ENCODE assay signal across 17 cellular contexts in genomic region chr12:25988505-25988904, GRCh38. TPM values are rescaled to one million over a fixed set of nuclear protein-coding genes. Genes with fewer than 3 reads are reported as not detected.
A peak's percentile ranks its signal among the peaks of the same experiment; 100 is the strongest.
DNase-seq lines count a peak whose midpoint lies in the region; ATAC-seq, FAIRE-seq and TF ChIP-seq lines count a peak whose summit lies in the region.
"Had no signal": no experiment of that assay in that cellular context is flagged by ENCODE, and none has a peak within 500 bp of the region (broad histone marks: within the 10 kb centered on the region; RNA-seq: fewer than 3 reads in every experiment).

No MANE protein-coding gene starts in this region.

- H4K20me1 ChIP-seq in GM23338 (replicated peaks; ENCODE audit: insufficient read depth): 0 out of 2 replicates have a peak, but pooled peaks cover 5% of the 10 kb centered on the region
- H4K20me1 ChIP-seq: BLaER1 treated with 17β-estradiol and CSF1 and Interleukin-3, amounts not matched to agents 10 nM and 100 nM had no signal

- no peaks in the 10 kb centered on the region for H3K9me2 ChIP-seq in GM23338 (ENCODE audit: insufficient read depth)

- H2AK5ac ChIP-seq in mesenchymal stem cell (ENCODE audit: low read length, severe bottlenecking): no peak overlapping the region

- H3K4me2 ChIP-seq in GM23338 (no peak overlapping the region), mesenchymal stem cell (ENCODE audit: low read length, poor library complexity, severe bottlenecking) (no peak overlapping the region)
- H3K4me2 ChIP-seq: BLaER1 treated with 17β-estradiol and CSF1 and Interleukin-3, amounts not matched to agents 10 nM and 100 nM had no signal

- H2AFZ ChIP-seq in GM23338 (no peak overlapping the region), mesenchymal stem cell (ENCODE audit: low read depth, low read length) (no peak overlapping the region)

- H3K79me2 ChIP-seq in GM23338 (replicated peaks; ENCODE audit: insufficient read depth): peaks cover 100% of the 10 kb centered on the region

- H3K4me1 Mint-ChIP-seq in GM23338: peaks cover 60% of the 10 kb centered on the region
- H3K4me1 Mint-ChIP-seq in nephron progenitor cell: peaks cover 50% of the 10 kb centered on the region
- H3K4me1 Mint-ChIP-seq: CD4-positive, CD25-positive, alpha-beta regulatory T cell had no signal

- H3K23ac ChIP-seq in mesenchymal stem cell (ENCODE audit: low read length in 2 of 2): no peak overlapping the region

- FAIRE-seq in D721Med (lab: Jason Lieb, UNC): no peak
- FAIRE-seq: GM18507, H54 had no signal

- H3K79me1 ChIP-seq in mesenchymal stem cell (replicated peaks; ENCODE audit: low read length, poor library complexity, severe bottlenecking): peaks cover 21% of the 10 kb centered on the region

- H3K4me3 ChIP-seq in GM23338: no peak overlapping the region
- H3K4me3 ChIP-seq in mesenchymal stem cell (ENCODE audit: insufficient read depth in 1 of 2, low read depth in 1 of 2, low read length in 2 of 2): no peak overlapping the region
- no peak overlapping the region for H3K4me3 ChIP-seq in brain microvascular endothelial cell (ENCODE audit: low read depth, low read length)
- H3K4me3 ChIP-seq: BLaER1 treated with 17β-estradiol and CSF1 and Interleukin-3, amounts not matched to agents 10 nM and 100 nM had no signal

- no peak overlapping the region for H3K27ac ChIP-seq in GM23338 (ENCODE audit: low read depth)
- H3K27ac ChIP-seq in mesenchymal stem cell (ENCODE audit: low read length, poor library complexity, severe bottlenecking): no peak overlapping the region
- H3K27ac ChIP-seq in brain microvascular endothelial cell: no peak overlapping the region
- H3K27ac ChIP-seq: BLaER1 treated with 17β-estradiol and CSF1 and Interleukin-3, amounts not matched to agents 10 nM and 100 nM had no signal

- ATAC-seq in GM23338: no peak
- ATAC-seq: HCT116 had no signal

- no CpG with 5 or more reads among the region's 2 CpGs for WGBS in mesenchymal stem cell

- H3K18ac ChIP-seq in mesenchymal stem cell (ENCODE audit: low read depth in 1 of 2, low read length in 2 of 2): no peak overlapping the region

- no peak for DNase-seq in GM23338 (ENCODE audit: low spot score)
- DNase-seq in dermis microvascular lymphatic vessel endothelial cell (ENCODE audit: low read depth in 2 of 2): peak; percentile 61 to 73
- no peak for DNase-seq in mesenchymal stem cell
- no peak for DNase-seq in nephron progenitor cell
- no peak for DNase-seq in D721Med (ENCODE audit: insufficient read length, low spot score)
- no peak for DNase-seq in NCI-H1436 treated with DMSO at 0.1 percent for 48 hours (lab: John Stamatoyannopoulos, UW)
- no peak for DNase-seq in brain microvascular endothelial cell
- no peak for DNase-seq in GM13977 (ENCODE audit: low spot score)
- DNase-seq: 8988T; ACHN; CD4-positive, CD25-positive, alpha-beta regulatory T cell; DMS 273 treated with DMSO at 0.1 percent for 48 hours had no signal

- H3K9me3 ChIP-seq in mesenchymal stem cell (ENCODE audit: control insufficient read depth, low read length): no peaks in the 10 kb centered on the region
- H3K9me3 ChIP-seq: BLaER1 treated with 17β-estradiol and CSF1 and Interleukin-3, amounts not matched to agents 10 nM and 100 nM had no signal

- H3K27ac Mint-ChIP-seq in GM23338: peak overlapping the region; percentile 89; the same call in 1 of the 2 replicates
- H3K27ac Mint-ChIP-seq in nephron progenitor cell: peak overlapping the region; percentile 84
- H3K27ac Mint-ChIP-seq: CD4-positive, CD25-positive, alpha-beta regulatory T cell had no signal

- H3K9ac ChIP-seq in mesenchymal stem cell (ENCODE audit: low read length): peak overlapping the region; percentile 20
- H3K9ac ChIP-seq: BLaER1 treated with 17β-estradiol and CSF1 and Interleukin-3, amounts not matched to agents 10 nM and 100 nM had no signal

- TF ChIP-seq CTCF in GM23338 (conservative IDR thresholded peaks at IDR 0.05; ENCODE audit: low read depth in 2 of 2) (no peak), nephron progenitor cell (IDR thresholded peaks at IDR 0.05) (no peak), D721Med (IDR thresholded peaks at IDR 0.05; ENCODE audit: insufficient read depth, missing control alignments) (no peak), brain microvascular endothelial cell (IDR thresholded peaks at IDR 0.05; ENCODE audit: low read depth, low read length, missing control alignments) (no peak), GM13977 (IDR thresholded peaks at IDR 0.05; ENCODE audit: extremely low read depth, insufficient read depth, missing control alignments) (no peak)

- H2BK15ac ChIP-seq in mesenchymal stem cell (ENCODE audit: low read depth, poor library complexity, severe bottlenecking): no peak overlapping the region

- no peak overlapping the region for H2BK120ac ChIP-seq in mesenchymal stem cell (ENCODE audit: low read depth, low read length)

- in situ Hi-C loops in brain microvascular endothelial cell (cut with HindIII; ENCODE audit: low pct_ligation_motif_present, low sequenced_read_pairs): no loop called here
- in situ Hi-C loops in GM13977 (cut with MboI; ENCODE audit: low pct_unique_long_range_greater_than_20kb, low sequenced_read_pairs, unreplicated experiment): no loop called here

- H3K4me1 ChIP-seq in GM23338 (ENCODE audit: insufficient read depth) (peaks cover 35% of the 10 kb centered on the region), mesenchymal stem cell (ENCODE audit: control insufficient read depth, insufficient read depth, low read depth, low read length) (peaks cover 8% of the 10 kb centered on the region)
- H3K4me1 ChIP-seq: BLaER1 treated with 17β-estradiol and CSF1 and Interleukin-3, amounts not matched to agents 10 nM and 100 nM had no signal

- no peaks in the 10 kb centered on the region for H3K36me3 ChIP-seq in GM23338 (ENCODE audit: insufficient read depth)
- peaks cover 0 to 27% of the 10 kb centered on the region in 2 experiments for H3K36me3 ChIP-seq in mesenchymal stem cell (ENCODE audit: control insufficient read depth in 1 of 2, insufficient read depth in 2 of 2, low read depth in 1 of 2, low read length in 2 of 2)
- no peaks in the 10 kb centered on the region for H3K36me3 ChIP-seq in brain microvascular endothelial cell (replicated peaks)
- H3K36me3 ChIP-seq: BLaER1 treated with 17β-estradiol and CSF1 and Interleukin-3, amounts not matched to agents 10 nM and 100 nM had no signal

- H3K36me3 Mint-ChIP-seq in GM23338 (ENCODE audit: low read depth) (no peaks in the 10 kb centered on the region), nephron progenitor cell (ENCODE audit: low read depth) (no peaks in the 10 kb centered on the region)
- H3K36me3 Mint-ChIP-seq: CD4-positive, CD25-positive, alpha-beta regulatory T cell had no signal

- H3K27me3 Mint-ChIP-seq in GM23338 (ENCODE audit: insufficient read depth, low read depth, poor library complexity) (peaks cover 4% of the 10 kb centered on the region), nephron progenitor cell (ENCODE audit: low read depth, poor library complexity) (no peaks in the 10 kb centered on the region)
- H3K27me3 Mint-ChIP-seq: CD4-positive, CD25-positive, alpha-beta regulatory T cell had no signal

- H3K4ac ChIP-seq in mesenchymal stem cell (ENCODE audit: low read depth in 1 of 2, low read length in 2 of 2): no peak overlapping the region

- H2BK12ac ChIP-seq in mesenchymal stem cell (ENCODE audit: low read length in 2 of 2): no peak overlapping the region

- no peak overlapping the region for H4K8ac ChIP-seq in mesenchymal stem cell (ENCODE audit: low read length)

- H3K4me3 Mint-ChIP-seq in GM23338 (no peak overlapping the region), nephron progenitor cell (no peak overlapping the region)
- H3K4me3 Mint-ChIP-seq: CD4-positive, CD25-positive, alpha-beta regulatory T cell had no signal

- no peak overlapping the region for H3K14ac ChIP-seq in mesenchymal stem cell (ENCODE audit: low read length in 2 of 2)

- no peak overlapping the region for H4K91ac ChIP-seq in mesenchymal stem cell (ENCODE audit: low read length)

- H3K27me3 ChIP-seq in GM23338 (ENCODE audit: insufficient read depth) (no peaks in the 10 kb centered on the region), mesenchymal stem cell (ENCODE audit: control insufficient read depth in 1 of 2, insufficient read depth in 1 of 2, low read length in 2 of 2) (no peaks in the 10 kb centered on the region), brain microvascular endothelial cell (replicated peaks) (no peaks in the 10 kb centered on the region)
- H3K27me3 ChIP-seq: BLaER1 treated with 17β-estradiol and CSF1 and Interleukin-3, amounts not matched to agents 10 nM and 100 nM had no signal

- H2BK5ac ChIP-seq in mesenchymal stem cell (ENCODE audit: low read depth, low read length, poor library complexity, severe bottlenecking): no peak overlapping the region

- H3K9me3 Mint-ChIP-seq in GM23338 (no peaks in the 10 kb centered on the region), nephron progenitor cell (no peaks in the 10 kb centered on the region)

- no peaks in the 10 kb centered on the region for H3F3A ChIP-seq in GM23338 (replicated peaks; ENCODE audit: low read depth)

TF ChIP-seq in GM23338, 12 proteins besides CTCF, POLR2A, EP300 and RAD21 (continues in another document):
- no peak for TF ChIP-seq ZNF331 (CRISPR knock-in tag; IDR thresholded peaks at IDR 0.05; ENCODE audit: low read depth)
- TF ChIP-seq ETS1 (IDR thresholded peaks at IDR 0.05): no peak
- TF ChIP-seq POLR2AphosphoS5 (IDR thresholded peaks at IDR 0.05; ENCODE audit: low read depth): no peak
- no peak for TF ChIP-seq EZH2 (IDR thresholded peaks at IDR 0.05; ENCODE audit: low read depth, unreplicated experiment)

RNA-seq across cellular contexts. Expression of gene RASSF8, which starts 30.0 kb away (rescaled TPM):
- total RNA-seq in GM23338 (2014; rRNA removed; shearing (Covaris generic)): 30.6 and 30.8 TPM in 2 replicates
- polyA plus RNA-seq in GM23338 (2016; fragmentation: Nextera tagmentation; extraction: Ambion mirVana): 11.5 and 13.4 TPM in 2 replicates
- total RNA-seq in dermis microvascular lymphatic vessel endothelial cell: 34.7 and 38.6 TPM in 2 replicates
- 21.5 TPM for polyA plus RNA-seq in mesenchymal stem cell (2013, experiment 1 of 2)
- polyA plus RNA-seq in mesenchymal stem cell (2013, experiment 2 of 2): 20.1 TPM
- total RNA-seq: HT-29 had no signal
- polyA plus RNA-seq: CD4-positive, CD25-positive, alpha-beta regulatory T cell had no signal

Comparison
In these comparisons a context has a peak if more than half of its experiments do, and no peak if none do; other contexts are left out.
1. DNase-seq: peak in dermis microvascular lymphatic vessel endothelial cell (2 of 2); none in GM23338 (single experiment), mesenchymal stem cell (single experiment), nephron progenitor cell (single experiment), D721Med (single experiment), NCI-H1436 treated with DMSO at 0.1 percent for 48 hours (single experiment), brain microvascular endothelial cell (single experiment) and GM13977 (single experiment).